ENCODE assay signal across 9 cellular contexts in genomic region chr3:194300392-194300758, GRCh38. TPM values are rescaled to one million over a fixed set of nuclear protein-coding genes. Genes with fewer than 3 reads are reported as not detected.
A peak's percentile ranks its signal among the peaks of the same experiment; 100 is the strongest.
DNase-seq lines count a peak whose midpoint lies in the region; ATAC-seq and TF ChIP-seq lines count a peak whose summit lies in the region.
"Had no signal": no experiment of that assay in that cellular context is flagged by ENCODE, and none has a peak within 500 bp of the region (broad histone marks: within the 10 kb centered on the region; RNA-seq: fewer than 3 reads in every experiment).

No MANE protein-coding gene starts in this region.

- H3K27ac Mint-ChIP-seq in activated CD4-positive, alpha-beta T cell treated with anti-CD3 and anti-CD28 coated beads, Interleukin-2, amount 10 ng/mL, durations not matched to agents 24 days and 14 days = no peak overlapping the region

- 26% methylated on average over 12 of the region's 12 CpGs for WGBS in suprapubic skin

- no peaks in the 10 kb centered on the region for H3K9me3 ChIP-seq in suprapubic skin

- peak overlapping the region; percentile 59 for H3K27ac ChIP-seq in suprapubic skin

- no peak overlapping the region for H3K4me3 ChIP-seq in suprapubic skin

- TF ChIP-seq CTCF in suprapubic skin (IDR thresholded peaks at IDR 0.05) = no peak

- TF ChIP-seq POLR2A in suprapubic skin (IDR thresholded peaks at IDR 0.05) = no peak

- H3K9me3 Mint-ChIP-seq in activated CD4-positive, alpha-beta T cell treated with anti-CD3 and anti-CD28 coated beads, Interleukin-2, amount 10 ng/mL, durations not matched to agents 24 days and 14 days = no peaks in the 10 kb centered on the region

- peaks cover 17% of the 10 kb centered on the region for H3K4me1 Mint-ChIP-seq in activated CD4-positive, alpha-beta T cell treated with anti-CD3 and anti-CD28 coated beads, Interleukin-2, amount 10 ng/mL, durations not matched to agents 24 days and 14 days

- intact Hi-C loops in activated CD4-positive, alpha-beta T cell treated with anti-CD3 and anti-CD28 coated beads, Interleukin-2, amount 10 ng/mL, durations not matched to agents 24 days and 14 days (cut with micrococcal nuclease) = no loop called here

- H3K4me1 ChIP-seq in suprapubic skin = peaks cover 23% of the 10 kb centered on the region

- peaks cover 4% of the 10 kb centered on the region for H3K36me3 Mint-ChIP-seq in activated CD4-positive, alpha-beta T cell treated with anti-CD3 and anti-CD28 coated beads, Interleukin-2, amount 10 ng/mL, durations not matched to agents 24 days and 14 days (ENCODE audit: low read depth)

- H3K27me3 Mint-ChIP-seq in activated CD4-positive, alpha-beta T cell treated with anti-CD3 and anti-CD28 coated beads, Interleukin-2, amount 10 ng/mL, durations not matched to agents 24 days and 14 days = peaks cover 5% of the 10 kb centered on the region

- ATAC-seq in GM18909 (IDR thresholded peaks at IDR 0.05; ENCODE audit: poor library complexity, unreplicated experiment) = no peak

- peaks cover 8% of the 10 kb centered on the region for H3K27me3 ChIP-seq in suprapubic skin

- H3K4me3 Mint-ChIP-seq in activated CD4-positive, alpha-beta T cell treated with anti-CD3 and anti-CD28 coated beads, Interleukin-2, amount 10 ng/mL, durations not matched to agents 24 days and 14 days = no peak overlapping the region

- H3K36me3 ChIP-seq in suprapubic skin = no peaks in the 10 kb centered on the region

- no peak for TF ChIP-seq EP300 in suprapubic skin (IDR thresholded peaks at IDR 0.05)

- DNase-seq in HuH-7.5 (ENCODE audit: low spot score) (peak; percentile 61), cerebellum (ENCODE audit: low spot score) (peak; percentile 89), left kidney (ENCODE audit: low read depth, low spot score) (peak; percentile 92), suprapubic skin (ENCODE audit: low spot score in 2 of 2) (peak; percentile 88 to 91), NCI-H1092 (lab: John Stamatoyannopoulos, UW) (no peak)
- no peak for DNase-seq in activated T-cell treated with anti-CD3 and anti-CD28 coated beads, Interleukin-2, amount 50 U/mL, for 1 hour
- DNase-seq in activated CD4-positive, alpha-beta T cell treated with anti-CD3 and anti-CD28 coated beads, Interleukin-2, amount 10 ng/mL, durations not matched to agents 24 days and 14 days = no peak

RNA-seq across cellular contexts. Expression of gene CPN2, which starts 50.8 kb away (rescaled TPM):
- total RNA-seq in cerebellum (not detected), suprapubic skin (not detected)
- total RNA-seq in activated CD4-positive, alpha-beta T cell treated with anti-CD3 and anti-CD28 coated beads, Interleukin-2, amount 10 ng/mL, durations not matched to agents 24 days and 14 days = not detected in 2 replicates
- total RNA-seq: pulmonary artery endothelial cell had no signal

Comparison
In these comparisons a context has a peak if more than half of its experiments do, and no peak if none do; other contexts are left out.
1. DNase-seq: peak in HuH-7.5 (single experiment), cerebellum (single experiment), left kidney (single experiment) and suprapubic skin (2 of 2); none in activated T-cell treated with anti-CD3 and anti-CD28 coated beads, Interleukin-2, amount 50 U/mL, for 1 hour (single experiment), NCI-H1092 (single experiment) and activated CD4-positive, alpha-beta T cell treated with anti-CD3 and anti-CD28 coated beads, Interleukin-2, amount 10 ng/mL, durations not matched to agents 24 days and 14 days (single experiment).